ENCODE assay signal across 1 cellular context in the genomic region with DNA sequence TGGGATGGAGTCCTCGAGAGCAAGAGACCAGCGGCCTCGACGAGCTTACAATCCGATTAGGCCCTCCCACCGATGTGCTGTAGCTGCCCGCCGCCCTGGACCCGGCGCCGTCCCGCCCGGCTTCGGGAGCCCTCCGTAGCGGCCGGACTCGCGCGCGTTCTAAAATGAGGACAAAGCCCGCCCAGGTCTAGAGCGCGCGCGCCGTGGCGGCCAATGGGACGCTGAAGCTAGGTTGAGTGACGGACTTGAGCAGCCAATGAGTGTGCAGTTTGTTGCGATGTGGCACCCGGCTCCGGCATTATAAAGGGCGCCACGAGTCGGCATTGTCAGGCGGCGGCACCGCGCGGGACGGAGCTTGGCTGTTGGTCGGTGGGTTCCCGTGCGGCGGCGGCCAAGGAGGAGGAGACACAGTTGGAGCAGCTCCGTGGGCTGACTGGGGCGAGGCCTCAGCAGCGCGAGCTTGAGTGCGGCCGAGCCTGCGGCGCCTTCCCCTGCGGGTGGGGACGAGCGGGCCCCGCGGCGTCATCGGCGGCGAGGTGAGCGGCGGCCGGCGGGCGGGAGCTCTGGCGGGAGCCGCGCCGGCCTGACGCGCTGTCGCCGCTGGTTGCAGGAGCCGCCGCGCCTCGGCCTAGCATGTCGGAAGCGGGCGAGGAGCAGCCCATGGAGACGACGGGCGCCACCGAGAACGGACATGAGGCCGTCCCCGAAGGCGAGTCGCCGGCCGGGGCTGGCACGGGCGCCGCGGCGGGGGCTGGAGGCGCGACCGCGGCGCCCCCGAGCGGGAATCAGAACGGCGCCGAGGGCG.
A peak's percentile ranks its signal among the peaks of the same experiment; 100 is the strongest.
TF ChIP-seq lines count a peak whose summit lies in the region.

TSS of gene HNRNPAB (plus strand) at position 329 of the 805 bp plus-strand sequence. CDS start at position 634, 305 bp downstream.

TF ChIP-seq in WTC11, 78 proteins besides CTCF, POLR2A, EP300 and RAD21 (continued from another document):
- TF ChIP-seq, protein P1, sequence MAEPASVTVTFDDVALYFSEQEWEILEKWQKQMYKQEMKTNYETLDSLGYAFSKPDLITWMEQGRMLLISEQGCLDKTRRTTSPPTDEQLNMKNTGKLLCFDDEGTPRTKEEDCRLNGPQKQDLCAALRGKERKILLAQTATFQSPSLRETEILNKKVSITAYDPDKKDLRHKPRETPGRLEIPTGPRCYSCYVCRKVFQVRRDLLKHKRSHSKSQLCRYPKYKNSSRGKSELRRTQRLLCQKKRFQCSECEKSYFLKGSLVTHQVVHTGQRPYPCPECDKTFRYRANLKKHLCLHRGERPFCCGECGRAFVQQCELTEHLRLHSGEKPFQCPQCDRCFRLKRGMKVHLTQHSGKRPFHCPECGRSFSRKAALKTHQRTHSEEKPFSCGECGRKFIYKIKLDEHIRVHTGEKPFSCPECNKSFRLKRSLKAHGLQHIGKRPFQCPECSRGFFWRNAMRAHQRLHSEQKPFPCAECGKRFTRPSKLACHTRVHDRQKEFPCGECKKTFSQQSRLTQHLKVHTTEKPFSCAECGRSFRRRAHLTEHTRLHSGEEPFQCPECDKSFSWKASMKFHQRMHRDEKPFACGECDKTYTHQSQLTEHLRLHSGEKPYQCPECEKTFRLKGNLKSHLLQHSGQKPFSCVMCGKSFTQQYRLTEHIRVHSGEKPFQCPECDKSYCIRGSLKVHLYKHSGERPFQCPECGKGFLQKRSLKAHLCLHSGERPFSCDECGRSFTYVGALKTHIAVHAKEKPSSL (CRISPR knock-in tag; conservative IDR thresholded peaks at IDR 0.05), result no peak
- no peak for TF ChIP-seq FOXJ3 (CRISPR knock-in tag; IDR thresholded peaks at IDR 0.05; ENCODE audit: borderline replicate concordance)
- TF ChIP-seq, protein P2, sequence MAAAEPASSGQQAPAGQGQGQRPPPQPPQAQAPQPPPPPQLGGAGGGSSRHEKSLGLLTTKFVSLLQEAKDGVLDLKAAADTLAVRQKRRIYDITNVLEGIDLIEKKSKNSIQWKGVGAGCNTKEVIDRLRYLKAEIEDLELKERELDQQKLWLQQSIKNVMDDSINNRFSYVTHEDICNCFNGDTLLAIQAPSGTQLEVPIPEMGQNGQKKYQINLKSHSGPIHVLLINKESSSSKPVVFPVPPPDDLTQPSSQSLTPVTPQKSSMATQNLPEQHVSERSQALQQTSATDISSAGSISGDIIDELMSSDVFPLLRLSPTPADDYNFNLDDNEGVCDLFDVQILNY (CRISPR knock-in tag; IDR thresholded peaks at IDR 0.05), result peak; percentile 96
- peak; percentile 69 for TF ChIP-seq MYBL2 (CRISPR knock-in tag; IDR thresholded peaks at IDR 0.05)
- peak; percentile 96 for TF ChIP-seq KAT7 (CRISPR knock-in tag; IDR thresholded peaks at IDR 0.05; ENCODE audit: borderline replicate concordance)
- TF ChIP-seq ZNF416 (CRISPR knock-in tag; IDR thresholded peaks at IDR 0.05), result peak; percentile 92
- no peak for TF ChIP-seq GRHL2 (CRISPR knock-in tag; IDR thresholded peaks at IDR 0.05; ENCODE audit: insufficient replicate concordance, severe bottlenecking)
- peak; percentile 39; the same call in 1 of the 2 replicates for TF ChIP-seq RORB (CRISPR knock-in tag; IDR thresholded peaks at IDR 0.05)
- no peak for TF ChIP-seq ATF3 (CRISPR knock-in tag; conservative IDR thresholded peaks at IDR 0.05)
- TF ChIP-seq ZNF512 (CRISPR knock-in tag; IDR thresholded peaks at IDR 0.05; ENCODE audit: borderline replicate concordance), result 0 out of 2 replicates have a peak, but pooled peaks have one; percentile 17
- peak; percentile 89; the same call in 1 of the 2 replicates for TF ChIP-seq NFE2L1 (CRISPR knock-in tag; IDR thresholded peaks at IDR 0.05)
